ENCODE assay signal across 18 cellular contexts in genomic region chr20:5154543-5154925, GRCh38.
"Had no signal": no experiment of that assay in that cellular context is flagged by ENCODE, and none has a peak within 500 bp of the region (broad histone marks: within the 10 kb centered on the region; RNA-seq: fewer than 3 reads in every experiment).

No MANE protein-coding gene starts in this region.

- H3K9me3 ChIP-seq: esophagus squamous epithelium had no signal

- H3K36me3 ChIP-seq: brain microvascular endothelial cell, esophagus squamous epithelium had no signal

- DNase-seq: activated CD4-positive, alpha-beta memory T cell treated with anti-CD3 and anti-CD28 coated beads, Interleukin-2, amount 10 ng/mL, durations not matched to agents 7 days and 5 days; activated CD4-positive, alpha-beta T cell treated with anti-CD3 and anti-CD28 coated beads for 1 hour; activated CD8-positive, alpha-beta memory T cell treated with anti-CD3 and anti-CD28 coated beads, Interleukin-2, amount 10 ng/mL, durations not matched to agents 7 days and 5 days; activated naive CD4-positive, alpha-beta T cell; aorta; brain microvascular endothelial cell; cortex of kidney; effector CD4-positive, alpha-beta T cell; esophagus squamous epithelium; midbrain; nucleus accumbens; stimulated activated CD4-positive, alpha-beta T cell treated with anti-CD3 and anti-CD28 coated beads, Interleukin-2, amount 100 ng/mL, for 24 hours; stimulated activated naive CD4-positive, alpha-beta T cell treated with Interleukin-2 at 50 U/mL for 16 hours; SW 1271; T-helper 2 cell had no signal

- H3K27ac ChIP-seq: brain microvascular endothelial cell, esophagus squamous epithelium, VCaP had no signal

- H3K4me3 Mint-ChIP-seq: activated CD4-positive, alpha-beta memory T cell treated with anti-CD3 and anti-CD28 coated beads, Interleukin-2, amount 10 ng/mL, durations not matched to agents 7 days and 5 days; activated CD8-positive, alpha-beta memory T cell treated with anti-CD3 and anti-CD28 coated beads, Interleukin-2, amount 10 ng/mL, durations not matched to agents 7 days and 5 days; nephron had no signal

- H3K27me3 ChIP-seq: brain microvascular endothelial cell, esophagus squamous epithelium had no signal

- H3K27ac Mint-ChIP-seq: activated CD4-positive, alpha-beta memory T cell treated with anti-CD3 and anti-CD28 coated beads, Interleukin-2, amount 10 ng/mL, durations not matched to agents 7 days and 5 days; activated CD8-positive, alpha-beta memory T cell treated with anti-CD3 and anti-CD28 coated beads, Interleukin-2, amount 10 ng/mL, durations not matched to agents 7 days and 5 days; nephron had no signal

- H3K4me3 ChIP-seq: esophagus squamous epithelium, lung had no signal

- H3K9me3 Mint-ChIP-seq: activated CD4-positive, alpha-beta memory T cell treated with anti-CD3 and anti-CD28 coated beads, Interleukin-2, amount 10 ng/mL, durations not matched to agents 7 days and 5 days; nephron had no signal

- H3K27me3 Mint-ChIP-seq: activated CD4-positive, alpha-beta memory T cell treated with anti-CD3 and anti-CD28 coated beads, Interleukin-2, amount 10 ng/mL, durations not matched to agents 7 days and 5 days; activated CD8-positive, alpha-beta memory T cell treated with anti-CD3 and anti-CD28 coated beads, Interleukin-2, amount 10 ng/mL, durations not matched to agents 7 days and 5 days had no signal

- ATAC-seq: activated CD8-positive, alpha-beta memory T cell treated with anti-CD3 and anti-CD28 coated beads, Interleukin-2, amount 10 ng/mL, durations not matched to agents 7 days and 5 days had no signal
